21 cellular contexts compared by ENCODE assay signal in the genomic region with DNA sequence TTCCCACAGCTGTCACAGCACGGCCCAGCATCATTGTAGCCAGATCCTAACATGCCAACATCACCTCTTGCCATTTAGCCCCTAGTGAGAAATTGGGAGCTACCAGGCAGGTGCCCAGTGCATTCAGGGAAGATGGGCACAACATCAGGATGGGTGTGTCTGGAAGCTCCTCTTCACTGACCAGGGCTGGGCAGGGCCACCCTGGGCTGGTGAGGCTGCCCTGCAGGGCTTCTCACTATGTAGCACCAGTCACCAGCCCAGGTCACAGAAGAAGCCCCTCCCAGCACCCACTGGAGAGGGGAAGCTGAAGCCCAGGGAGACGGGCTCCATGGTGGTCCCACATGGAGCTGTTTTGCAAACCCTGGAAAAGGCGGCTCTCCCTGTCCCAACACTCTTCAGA.
"Had no signal": no experiment of that assay in that cellular context is flagged by ENCODE, and none has a peak within 500 bp of the region (broad histone marks: within the 10 kb centered on the region; RNA-seq: fewer than 3 reads in every experiment).

No MANE protein-coding gene starts in this region.

- H3K9ac ChIP-seq: neural progenitor cell had no signal

- H3K27ac ChIP-seq: adrenal gland, dorsolateral prefrontal cortex, esophagus squamous epithelium, heart left ventricle, neural progenitor cell, ovary, prostate gland, transverse colon had no signal

- H3K27me3 ChIP-seq: adrenal gland, dorsolateral prefrontal cortex, esophagus squamous epithelium, heart left ventricle, neural progenitor cell, ovary, transverse colon had no signal

- FAIRE-seq: astrocyte, colon, keratinocyte had no signal

- H3K9me3 ChIP-seq: adrenal gland, esophagus squamous epithelium, heart left ventricle, ovary, prostate gland, transverse colon had no signal

- H3K4me3 ChIP-seq: adrenal gland, dorsolateral prefrontal cortex, esophagus squamous epithelium, heart left ventricle, lung, neural progenitor cell, ovary, prostate gland, transverse colon had no signal

- H2AFZ ChIP-seq: neural progenitor cell had no signal

- H3K4me1 ChIP-seq: adrenal gland, esophagus squamous epithelium, heart left ventricle, neural progenitor cell, prostate gland, transverse colon had no signal

- H3K4me2 ChIP-seq: neural progenitor cell had no signal

- H3K36me3 ChIP-seq: ovary, prostate gland, transverse colon had no signal

- DNase-seq: activated CD4-positive, alpha-beta memory T cell treated with anti-CD3 and anti-CD28 coated beads for 36 hours; activated CD4-positive, alpha-beta T cell treated with anti-CD3 and anti-CD28 coated beads for 48 hours; activated naive CD4-positive, alpha-beta T cell; activated T-cell treated with anti-CD3 and anti-CD28 coated beads, Interleukin-2, amount 50 U/mL, for 1 hour; dorsolateral prefrontal cortex; esophagus squamous epithelium; heart left ventricle; naive thymus-derived CD8-positive, alpha-beta T cell; stimulated activated CD4-positive, alpha-beta T cell treated with anti-CD3 and anti-CD28 coated beads, Interleukin-2, amount 100 ng/mL, for 48 hours; stimulated activated CD8-positive, alpha-beta memory T cell treated with anti-CD3 and anti-CD28 coated beads, Interleukin-4, amount 100 ng/mL, for 48 hours; stimulated activated naive B cell treated with anti-CD40 and anti-IgM and Interleukin-4, amounts not matched to agents 10 μg/mL and 1 μg/mL and 100 μg/mL, for 72 hours; T-helper 17 cell; transverse colon had no signal
